15 cellular contexts compared by ENCODE assay signal in the genomic region with DNA sequence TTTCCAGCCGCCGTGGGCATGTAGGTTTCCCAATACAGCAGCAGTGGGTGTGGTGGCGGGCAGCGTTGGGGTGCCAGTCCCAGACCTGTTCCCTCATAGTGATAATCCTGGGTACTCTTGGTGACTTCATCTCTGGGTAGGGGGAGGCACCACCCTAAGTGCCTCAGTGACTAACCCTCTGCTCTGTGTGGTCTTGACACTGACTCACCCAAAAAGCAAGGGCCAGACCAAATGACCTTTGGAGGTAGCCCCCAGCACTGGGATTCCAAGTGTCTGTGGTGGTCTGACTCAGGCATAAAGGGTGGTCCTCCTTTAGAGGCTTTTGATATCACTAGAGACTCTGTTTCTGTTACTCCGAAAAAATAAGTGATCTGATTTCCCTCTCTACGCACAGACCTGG. TPM values are rescaled to one million over a fixed set of nuclear protein-coding genes. Genes with fewer than 3 reads are reported as not detected.
DNase-seq lines count a peak whose midpoint lies in the region; ATAC-seq and TF ChIP-seq lines count a peak whose summit lies in the region.
"Had no signal": no experiment of that assay in that cellular context is flagged by ENCODE, and none has a peak within 500 bp of the region (broad histone marks: within the 10 kb centered on the region; RNA-seq: fewer than 3 reads in every experiment).

No MANE protein-coding gene starts in this region.

- H3K27me3 Mint-ChIP-seq in GM23338 (ENCODE audit: insufficient read depth, low read depth, poor library complexity): peaks cover 20% of the 10 kb centered on the region
- H3K27me3 Mint-ChIP-seq in type B pancreatic cell: peaks cover 59% of the 10 kb centered on the region

- H3K4me2 ChIP-seq in GM23338: no peak overlapping the region

- DNase-seq in GM23338 (ENCODE audit: low spot score) (no peak), RKO (ENCODE audit: low spot score) (peak; percentile 72), type B pancreatic cell (ENCODE audit: extremely low spot score, unreplicated experiment) (no peak), mucosa of gallbladder (ENCODE audit: low spot score) (no peak), NCI-H187 (lab: John Stamatoyannopoulos, UW) (no peak)
- DNase-seq: CD8-positive, alpha-beta memory T cell; HCEC 1CT; NCI-H1092; NCI-H446; NCI-H748 treated with DMSO at 0.1 percent for 48 hours; SIG-M5; SW 1271 had no signal

- no peaks in the 10 kb centered on the region for H3K36me3 ChIP-seq in GM23338 (ENCODE audit: insufficient read depth)
- H3K36me3 ChIP-seq: BLaER1 had no signal

- H3K27me3 ChIP-seq in GM23338 (ENCODE audit: insufficient read depth): peaks cover 19% of the 10 kb centered on the region
- H3K27me3 ChIP-seq: BLaER1 had no signal

- no peaks in the 10 kb centered on the region for H3K9me2 ChIP-seq in GM23338 (ENCODE audit: insufficient read depth)

- H3F3A ChIP-seq in GM23338 (replicated peaks; ENCODE audit: low read depth): no peaks in the 10 kb centered on the region

- H4K20me1 ChIP-seq in GM23338 (replicated peaks; ENCODE audit: insufficient read depth): no peaks in the 10 kb centered on the region
- H4K20me1 ChIP-seq: BLaER1 had no signal

- no peak overlapping the region for H3K27ac ChIP-seq in GM23338 (ENCODE audit: low read depth)
- H3K27ac ChIP-seq: BLaER1 had no signal

- H3K79me2 ChIP-seq in GM23338 (replicated peaks; ENCODE audit: insufficient read depth): no peaks in the 10 kb centered on the region

- H3K9me3 Mint-ChIP-seq in GM23338 (no peaks in the 10 kb centered on the region), type B pancreatic cell (no peaks in the 10 kb centered on the region)
- H3K9me3 Mint-ChIP-seq: CD8-positive, alpha-beta memory T cell had no signal

- no peak for TF ChIP-seq CTCF in GM23338 (conservative IDR thresholded peaks at IDR 0.05; ENCODE audit: low read depth in 2 of 2)
- no peak for TF ChIP-seq CTCF in type B pancreatic cell (conservative IDR thresholded peaks at IDR 0.05)

- H3K4me1 ChIP-seq in GM23338 (ENCODE audit: insufficient read depth): peaks cover 10% of the 10 kb centered on the region

- no peak for ATAC-seq in GM23338
- peak; percentile 25 for ATAC-seq in esophagus mucosa
- ATAC-seq in GM18511 (IDR thresholded peaks at IDR 0.05; ENCODE audit: unreplicated experiment): no peak

- H3K36me3 Mint-ChIP-seq in GM23338 (ENCODE audit: low read depth) (no peaks in the 10 kb centered on the region), type B pancreatic cell (no peaks in the 10 kb centered on the region)
- H3K36me3 Mint-ChIP-seq: CD8-positive, alpha-beta memory T cell had no signal

- H3K4me3 ChIP-seq in GM23338: no peak overlapping the region

- peak overlapping the region; percentile 48; the same call in 2 of the 3 replicates for H3K4me3 Mint-ChIP-seq in GM23338
- peak overlapping the region; percentile 34 for H3K4me3 Mint-ChIP-seq in type B pancreatic cell

- H3K4me1 Mint-ChIP-seq in GM23338 (peaks cover 12% of the 10 kb centered on the region), type B pancreatic cell (ENCODE audit: unreplicated experiment) (no peaks in the 10 kb centered on the region)

- no peak overlapping the region for H3K27ac Mint-ChIP-seq in GM23338
- H3K27ac Mint-ChIP-seq in type B pancreatic cell: no peak overlapping the region
- H3K27ac Mint-ChIP-seq: CD8-positive, alpha-beta memory T cell had no signal

- no peak overlapping the region for H2AFZ ChIP-seq in GM23338

TF ChIP-seq in GM23338, 12 proteins besides CTCF, POLR2A, EP300 and RAD21:
- no peak for TF ChIP-seq EZH2 (IDR thresholded peaks at IDR 0.05; ENCODE audit: low read depth, unreplicated experiment)
- TF ChIP-seq JUNB (IDR thresholded peaks at IDR 0.05; ENCODE audit: unreplicated experiment): no peak
- no peak for TF ChIP-seq NANOG (IDR thresholded peaks at IDR 0.05; ENCODE audit: borderline replicate concordance)
- TF ChIP-seq POLR2AphosphoS5 (IDR thresholded peaks at IDR 0.05; ENCODE audit: low read depth): no peak
- no peak for TF ChIP-seq EZH2phosphoT487 (IDR thresholded peaks at IDR 0.05; ENCODE audit: unreplicated experiment)
- TF ChIP-seq ZNF114 (CRISPR knock-in tag; IDR thresholded peaks at IDR 0.05): no peak
- TF ChIP-seq, protein P1, sequence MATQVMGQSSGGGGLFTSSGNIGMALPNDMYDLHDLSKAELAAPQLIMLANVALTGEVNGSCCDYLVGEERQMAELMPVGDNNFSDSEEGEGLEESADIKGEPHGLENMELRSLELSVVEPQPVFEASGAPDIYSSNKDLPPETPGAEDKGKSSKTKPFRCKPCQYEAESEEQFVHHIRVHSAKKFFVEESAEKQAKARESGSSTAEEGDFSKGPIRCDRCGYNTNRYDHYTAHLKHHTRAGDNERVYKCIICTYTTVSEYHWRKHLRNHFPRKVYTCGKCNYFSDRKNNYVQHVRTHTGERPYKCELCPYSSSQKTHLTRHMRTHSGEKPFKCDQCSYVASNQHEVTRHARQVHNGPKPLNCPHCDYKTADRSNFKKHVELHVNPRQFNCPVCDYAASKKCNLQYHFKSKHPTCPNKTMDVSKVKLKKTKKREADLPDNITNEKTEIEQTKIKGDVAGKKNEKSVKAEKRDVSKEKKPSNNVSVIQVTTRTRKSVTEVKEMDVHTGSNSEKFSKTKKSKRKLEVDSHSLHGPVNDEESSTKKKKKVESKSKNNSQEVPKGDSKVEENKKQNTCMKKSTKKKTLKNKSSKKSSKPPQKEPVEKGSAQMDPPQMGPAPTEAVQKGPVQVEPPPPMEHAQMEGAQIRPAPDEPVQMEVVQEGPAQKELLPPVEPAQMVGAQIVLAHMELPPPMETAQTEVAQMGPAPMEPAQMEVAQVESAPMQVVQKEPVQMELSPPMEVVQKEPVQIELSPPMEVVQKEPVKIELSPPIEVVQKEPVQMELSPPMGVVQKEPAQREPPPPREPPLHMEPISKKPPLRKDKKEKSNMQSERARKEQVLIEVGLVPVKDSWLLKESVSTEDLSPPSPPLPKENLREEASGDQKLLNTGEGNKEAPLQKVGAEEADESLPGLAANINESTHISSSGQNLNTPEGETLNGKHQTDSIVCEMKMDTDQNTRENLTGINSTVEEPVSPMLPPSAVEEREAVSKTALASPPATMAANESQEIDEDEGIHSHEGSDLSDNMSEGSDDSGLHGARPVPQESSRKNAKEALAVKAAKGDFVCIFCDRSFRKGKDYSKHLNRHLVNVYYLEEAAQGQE (IDR thresholded peaks at IDR 0.05; ENCODE audit: unreplicated experiment): no peak
- TF ChIP-seq CREB1 (CRISPR knock-in tag; IDR thresholded peaks at IDR 0.05; ENCODE audit: low read depth): no peak
TF ChIP-seq in GM23338: peak in this region for 0.

RNA-seq across cellular contexts. Expression of gene CALB2, which starts 0.9 kb away (rescaled TPM):
- total RNA-seq in GM23338 (2014; rRNA removed; shearing (Covaris generic)): 2.4 and 3.9 TPM in 2 replicates
- polyA plus RNA-seq in GM23338 (2016; fragmentation: Nextera tagmentation; extraction: Ambion mirVana): 3.7 and 4.2 TPM in 2 replicates
- total RNA-seq in esophagus mucosa (3.2 TPM), type B pancreatic cell (ENCODE audit: low replicate concordance) (23.6 and 28.9 TPM in 2 replicates), mucosa of gallbladder (0.81 TPM)
- total RNA-seq: CD8-positive, alpha-beta memory T cell had no signal
- polyA plus RNA-seq: CD8-positive, alpha-beta memory T cell had no signal
